1 cellular context compared by ENCODE assay signal in genomic region chr15:40906101-40906946, GRCh38.
A peak's percentile ranks its signal among the peaks of the same experiment; 100 is the strongest.
TF ChIP-seq lines count a peak whose summit lies in the region.

No MANE protein-coding gene starts in this region.

TF ChIP-seq in K562, 482 proteins besides CTCF, POLR2A, EP300 and RAD21 (continued from another document):
- TF ChIP-seq FIP1L1 (IDR thresholded peaks at IDR 0.05; ENCODE audit: low read depth, low read length, poor library complexity, severe bottlenecking) (peak; percentile 42), L3MBTL2 (IDR thresholded peaks at IDR 0.05) (peak; percentile 50; the same call in 1 of the 2 replicates), USF2 (CRISPR knock-in tag; IDR thresholded peaks at IDR 0.05) (no peak), ZNF318 (IDR thresholded peaks at IDR 0.05; ENCODE audit: borderline replicate concordance in 1 of 2, low read depth in 1 of 2) (no peak), FOXA1 (IDR thresholded peaks at IDR 0.05; ENCODE audit: borderline replicate concordance) (no peak), KDM2B (CRISPR knock-in tag; IDR thresholded peaks at IDR 0.05) (no peak), ETV5 (CRISPR knock-in tag; IDR thresholded peaks at IDR 0.05; ENCODE audit: low read depth) (no peak), KLF10 (CRISPR knock-in tag; IDR thresholded peaks at IDR 0.05) (no peak), SNRNP70 (optimal IDR thresholded peaks at IDR 0.05; ENCODE audit: low read depth, low read length) (no peak), ATF2 (CRISPR knock-in tag; IDR thresholded peaks at IDR 0.05) (no peak), KAT2B (IDR thresholded peaks at IDR 0.05; ENCODE audit: low read depth, low read length) (no peak), NCOA4 (IDR thresholded peaks at IDR 0.05; ENCODE audit: partially characterized antibody) (no peak), ID3 (CRISPR knock-in tag; IDR thresholded peaks at IDR 0.05) (no peak), ID3 (tag; IDR thresholded peaks at IDR 0.05) (0 out of 2 replicates have a peak, but pooled peaks have one; percentile 30), NBN (IDR thresholded peaks at IDR 0.05; ENCODE audit: low read depth) (0 out of 2 replicates have a peak, but pooled peaks have one; percentile 39)
